1 cellular context compared by ENCODE assay signal in genomic region chr1:94634977-94635416, GRCh38.
TF ChIP-seq lines count a peak whose summit lies in the region.

No MANE protein-coding gene starts in this region.

TF ChIP-seq in K562, 482 proteins besides CTCF, POLR2A, EP300 and RAD21 (continued from another document and continues in another):
- peak; percentile 79 for TF ChIP-seq SMARCA4 (IDR thresholded peaks at IDR 0.05)
- TF ChIP-seq MBD2 (IDR thresholded peaks at IDR 0.05; ENCODE audit: borderline replicate concordance, low read depth): 0 out of 2 replicates have a peak, but pooled peaks have one; percentile 20
- no peak for TF ChIP-seq MAX (CRISPR knock-in tag; IDR thresholded peaks at IDR 0.05)
- TF ChIP-seq SUPT5H (IDR thresholded peaks at IDR 0.05): no peak
- no peak for TF ChIP-seq NFXL1 (CRISPR knock-in tag; IDR thresholded peaks at IDR 0.05)
- TF ChIP-seq MYNN (IDR thresholded peaks at IDR 0.05): 0 out of 2 replicates have a peak, but pooled peaks have one; percentile 56
- no peak for TF ChIP-seq MYNN (CRISPR knock-in tag; IDR thresholded peaks at IDR 0.05)
- TF ChIP-seq PYGO2 (tag; IDR thresholded peaks at IDR 0.05): no peak
- no peak for TF ChIP-seq JUN (IDR thresholded peaks at IDR 0.05; ENCODE audit: borderline replicate concordance, low read depth, low read length)
- no peak for TF ChIP-seq JUN (CRISPR knock-in tag; IDR thresholded peaks at IDR 0.05; ENCODE audit: borderline replicate concordance)
- TF ChIP-seq ESRRB (CRISPR knock-in tag; IDR thresholded peaks at IDR 0.05; ENCODE audit: borderline replicate concordance): no peak
- TF ChIP-seq POLR2AphosphoS2 (IDR thresholded peaks at IDR 0.05; ENCODE audit: low read length): no peak
- no peak for TF ChIP-seq NCOA6 (IDR thresholded peaks at IDR 0.05)
- TF ChIP-seq TRIM25 (IDR thresholded peaks at IDR 0.05; ENCODE audit: borderline replicate concordance): no peak
- TF ChIP-seq TCF15 (CRISPR knock-in tag; IDR thresholded peaks at IDR 0.05): no peak
- TF ChIP-seq REST (CRISPR knock-in tag; IDR thresholded peaks at IDR 0.05; ENCODE audit: low read depth): no peak
- no peak for TF ChIP-seq POLR2G (IDR thresholded peaks at IDR 0.05; ENCODE audit: low read depth, low read length)
- TF ChIP-seq TFE3 (CRISPR knock-in tag; IDR thresholded peaks at IDR 0.05): no peak
- TF ChIP-seq FUS (optimal IDR thresholded peaks at IDR 0.05; ENCODE audit: low read depth, low read length): no peak
- TF ChIP-seq ZNF764 (CRISPR knock-in tag; IDR thresholded peaks at IDR 0.05; ENCODE audit: low read depth): no peak
- TF ChIP-seq ZNF785 (CRISPR knock-in tag; IDR thresholded peaks at IDR 0.05): no peak
- no peak for TF ChIP-seq HNRNPK (IDR thresholded peaks at IDR 0.05; ENCODE audit: low read depth, low read length, poor library complexity, severe bottlenecking)
- TF ChIP-seq YBX1 (IDR thresholded peaks at IDR 0.05): no peak
- no peak for TF ChIP-seq CEBPZ (IDR thresholded peaks at IDR 0.05; ENCODE audit: borderline replicate concordance, low read depth, low read length)
- peak; percentile 95 for TF ChIP-seq STAT5A (IDR thresholded peaks at IDR 0.05; ENCODE audit: borderline replicate concordance, low read length)
- TF ChIP-seq ZNF175 (CRISPR knock-in tag; IDR thresholded peaks at IDR 0.05; ENCODE audit: low read depth): 0 out of 2 replicates have a peak, but pooled peaks have one; percentile 23
- no peak for TF ChIP-seq ATF1 (CRISPR knock-in tag; IDR thresholded peaks at IDR 0.05)
- 0 out of 2 replicates have a peak, but pooled peaks have one; percentile 15 for TF ChIP-seq ATF1 (tag; IDR thresholded peaks at IDR 0.05)
- TF ChIP-seq PATZ1 (CRISPR knock-in tag; IDR thresholded peaks at IDR 0.05; ENCODE audit: borderline replicate concordance): no peak
- TF ChIP-seq LCOR (CRISPR knock-in tag; IDR thresholded peaks at IDR 0.05): no peak
- TF ChIP-seq RBM15 (IDR thresholded peaks at IDR 0.05; ENCODE audit: insufficient read depth, low read length): no peak
- no peak for TF ChIP-seq POU5F1 (IDR thresholded peaks at IDR 0.05; ENCODE audit: borderline replicate concordance, low read depth, low read length, partially characterized antibody)
- TF ChIP-seq STAT6 (CRISPR knock-in tag; IDR thresholded peaks at IDR 0.05): no peak
- no peak for TF ChIP-seq GTF2E2 (tag; IDR thresholded peaks at IDR 0.05)
- no peak for TF ChIP-seq ZBTB17 (CRISPR knock-in tag; IDR thresholded peaks at IDR 0.05)
- TF ChIP-seq ZNF695 (CRISPR knock-in tag; IDR thresholded peaks at IDR 0.05): no peak
- TF ChIP-seq ZBTB49 (CRISPR knock-in tag; IDR thresholded peaks at IDR 0.05; ENCODE audit: borderline replicate concordance): no peak
- no peak for TF ChIP-seq PHB (CRISPR knock-in tag; IDR thresholded peaks at IDR 0.05)
- no peak for TF ChIP-seq SP1 (CRISPR knock-in tag; IDR thresholded peaks at IDR 0.05)
- TF ChIP-seq THRA (IDR thresholded peaks at IDR 0.05): no peak
- no peak for TF ChIP-seq ZNF740 (CRISPR knock-in tag; IDR thresholded peaks at IDR 0.05)
- TF ChIP-seq ZNF740 (tag; IDR thresholded peaks at IDR 0.05): no peak
- no peak for TF ChIP-seq ZNF143 (CRISPR knock-in tag; IDR thresholded peaks at IDR 0.05)
- peak; percentile 94 for TF ChIP-seq KLF16 (IDR thresholded peaks at IDR 0.05)
